In genomic region chr7:158236400-158236799, GRCh38 we compare ENCODE assay signal across 29 cellular contexts.
"Had no signal": no experiment of that assay in that cellular context is flagged by ENCODE, and none has a peak within 500 bp of the region (broad histone marks: within the 10 kb centered on the region; RNA-seq: fewer than 3 reads in every experiment).

No MANE protein-coding gene starts in this region.

- H3K27ac Mint-ChIP-seq: activated CD8-positive, alpha-beta T cell treated with anti-CD3 and anti-CD28 coated beads, Interleukin-2, amount 10 ng/mL, durations not matched to agents 7 days and 5 days; activated naive CD4-positive, alpha-beta T cell treated with anti-CD3 and anti-CD28 coated beads for 36 hours; activated naive CD4-positive, alpha-beta T cell treated with anti-CD3 and anti-CD28 coated beads, Interleukin-2, amount 50 U/mL, for 72 hours; activated T-cell treated with anti-CD3 and anti-CD28 coated beads, Interleukin-2, amount 50 U/mL, for 24 hours had no signal

- DNase-seq: activated CD4-positive, alpha-beta T cell treated with anti-CD3 and anti-CD28 coated beads for 1 hour; activated CD4-positive, alpha-beta T cell treated with anti-CD3 and anti-CD28 coated beads for 48 hours; activated CD4-positive, alpha-beta T cell treated with anti-CD3 and anti-CD28 coated beads, Interleukin-2, amount 50 U/mL, for 48 hours; activated CD4-positive, CD25-positive, alpha-beta regulatory T cell; activated CD8-positive, alpha-beta T cell treated with anti-CD3 and anti-CD28 coated beads, Interleukin-2, amount 10 ng/mL, durations not matched to agents 7 days and 5 days; activated gamma-delta T cell treated with Interleukin-2 at 50 U/mL for 16 hours; activated naive CD4-positive, alpha-beta T cell treated with anti-CD3 and anti-CD28 coated beads for 36 hours; activated T-cell treated with anti-CD3 and anti-CD28 coated beads, Interleukin-2, amount 50 U/mL, for 24 hours; amniotic stem cell; aorta; brain microvascular endothelial cell; central memory CD4-positive, alpha-beta T cell; Kasumi-1; KG1; MG63; NCI-H1048; NCI-H146; NCI-H187; NCI-H2029 treated with DMSO at 0.1 percent for 48 hours; NCI-H2107; NCI-H226; NCI-H446 treated with DMSO at 0.1 percent for 48 hours; NCI-H524 treated with DMSO at 0.1 percent for 48 hours; SHP77; SJCRH30; T1000; WERI-Rb-1 had no signal

- H3K36me3 Mint-ChIP-seq: activated naive CD4-positive, alpha-beta T cell treated with anti-CD3 and anti-CD28 coated beads, Interleukin-2, amount 50 U/mL, for 72 hours had no signal

- ATAC-seq: activated CD8-positive, alpha-beta T cell treated with anti-CD3 and anti-CD28 coated beads, Interleukin-2, amount 10 ng/mL, durations not matched to agents 7 days and 5 days; activated naive CD4-positive, alpha-beta T cell treated with anti-CD3 and anti-CD28 coated beads, Interleukin-2, amount 50 U/mL, for 72 hours; Panc1 had no signal

- H3K4me3 Mint-ChIP-seq: activated CD8-positive, alpha-beta T cell treated with anti-CD3 and anti-CD28 coated beads, Interleukin-2, amount 10 ng/mL, durations not matched to agents 7 days and 5 days; activated naive CD4-positive, alpha-beta T cell treated with anti-CD3 and anti-CD28 coated beads for 36 hours; activated T-cell treated with anti-CD3 and anti-CD28 coated beads, Interleukin-2, amount 50 U/mL, for 24 hours had no signal
